17 cellular contexts compared by ENCODE assay signal in genomic region chr11:25961539-25961938, GRCh38.
DNase-seq lines count a peak whose midpoint lies in the region; ATAC-seq, FAIRE-seq and TF ChIP-seq lines count a peak whose summit lies in the region.
"Had no signal": no experiment of that assay in that cellular context is flagged by ENCODE, and none has a peak within 500 bp of the region (broad histone marks: within the 10 kb centered on the region; RNA-seq: fewer than 3 reads in every experiment).

No MANE protein-coding gene starts in this region.

- H3K27me3 ChIP-seq in HepG2 (ENCODE audit: control insufficient read depth in 1 of 2, insufficient read depth in 2 of 2, low read length in 2 of 2) (no peaks in the 10 kb centered on the region), right lobe of liver (no peaks in the 10 kb centered on the region), lower lobe of right lung (ENCODE audit: low read depth) (no peaks in the 10 kb centered on the region)
- H3K27me3 ChIP-seq: body of pancreas, esophagus muscularis mucosa had no signal

- H3K9me3 ChIP-seq in HepG2 (ENCODE audit: low read length) (no peaks in the 10 kb centered on the region), right lobe of liver (no peaks in the 10 kb centered on the region), lower lobe of right lung (no peaks in the 10 kb centered on the region)
- H3K9me3 ChIP-seq: body of pancreas, esophagus muscularis mucosa had no signal

- WGBS in HepG2 (ENCODE audit: low lambda C conversion rate): under 1% methylated on average over 4 of the region's 4 CpGs
- 36% methylated on average over 4 of the region's 4 CpGs for WGBS in right lobe of liver (ENCODE audit: insufficient coverage, low coverage, low lambda C conversion rate, missing lambda C conversion rate)

- H4K20me1 ChIP-seq in HepG2 (ENCODE audit: insufficient read depth, low read length): no peaks in the 10 kb centered on the region

- H3K4me1 Mint-ChIP-seq in activated CD8-positive, alpha-beta memory T cell treated with anti-CD3 and anti-CD28 coated beads, Interleukin-2, amount 10 ng/mL, durations not matched to agents 7 days and 5 days: no peaks in the 10 kb centered on the region

- no peak for ATAC-seq in HepG2
- no peak for ATAC-seq in right lobe of liver
- no peak for ATAC-seq in lower lobe of right lung
- ATAC-seq in activated CD8-positive, alpha-beta memory T cell treated with anti-CD3 and anti-CD28 coated beads, Interleukin-2, amount 10 ng/mL, durations not matched to agents 7 days and 5 days: no peak
- ATAC-seq: body of pancreas had no signal

- H3K27ac Mint-ChIP-seq in activated CD8-positive, alpha-beta memory T cell treated with anti-CD3 and anti-CD28 coated beads, Interleukin-2, amount 10 ng/mL, durations not matched to agents 7 days and 5 days: no peak overlapping the region
- H3K27ac Mint-ChIP-seq: activated naive CD8-positive, alpha-beta T cell had no signal

- in situ Hi-C loops in HepG2 (cut with HindIII; ENCODE audit: extremely low pct_ligation_motif_present, low pct_unique_long_range_greater_than_20kb): no loop called here

- no peak for FAIRE-seq in HepG2 (lab: Jason Lieb, UNC)
- FAIRE-seq: G401.6 had no signal

- H3K36me3 ChIP-seq in HepG2 (replicated peaks in 1 of 2; ENCODE audit: control insufficient read depth in 1 of 2, insufficient read depth in 2 of 2, low read length in 2 of 2) (no peaks in the 10 kb centered on the region), right lobe of liver (no peaks in the 10 kb centered on the region), lower lobe of right lung (no peaks in the 10 kb centered on the region)
- H3K36me3 ChIP-seq: esophagus muscularis mucosa had no signal

- no peak overlapping the region for H3K4me3 Mint-ChIP-seq in activated CD8-positive, alpha-beta memory T cell treated with anti-CD3 and anti-CD28 coated beads, Interleukin-2, amount 10 ng/mL, durations not matched to agents 7 days and 5 days
- H3K4me3 Mint-ChIP-seq: activated naive CD8-positive, alpha-beta T cell had no signal

- H3K36me3 Mint-ChIP-seq in activated CD8-positive, alpha-beta memory T cell treated with anti-CD3 and anti-CD28 coated beads, Interleukin-2, amount 10 ng/mL, durations not matched to agents 7 days and 5 days: no peaks in the 10 kb centered on the region
- H3K36me3 Mint-ChIP-seq: activated naive CD8-positive, alpha-beta T cell had no signal

- CTCF ChIA-PET in HepG2 (lab: Yijun Ruan, JAX; ENCODE audit: low intra/inter-chr PET ratio, low total read pairs): no interaction called here
- CTCF ChIA-PET in activated CD8-positive, alpha-beta memory T cell treated with anti-CD3 and anti-CD28 coated beads, Interleukin-2, amount 10 ng/mL, durations not matched to agents 7 days and 5 days (lab: Charles Lee): no interaction called here

- no TSS peak for BruUV-seq in HepG2 (replicated peaks; lab: Mats Ljungman, UMichigan)

- DNase-seq in HepG2 (ENCODE audit: low spot score): no peak
- no peak for DNase-seq in right lobe of liver
- peak; percentile 22 for DNase-seq in choroid plexus epithelial cell (ENCODE audit: low read depth)
- no peak for DNase-seq in lower lobe of right lung
- no peak for DNase-seq in occipital lobe (lab: John Stamatoyannopoulos, UW)
- no peak for DNase-seq in activated CD8-positive, alpha-beta memory T cell treated with anti-CD3 and anti-CD28 coated beads, Interleukin-2, amount 10 ng/mL, durations not matched to agents 7 days and 5 days
- no peak for DNase-seq in stimulated activated naive CD4-positive, alpha-beta T cell (lab: John Stamatoyannopoulos, UW)
- DNase-seq in activated effector memory CD4-positive, alpha-beta T cell treated with anti-CD3 and anti-CD28 coated beads, Interleukin-2, amount 50 U/mL, for 16 hours: no peak
- DNase-seq: activated T-cell treated with anti-CD3 and anti-CD28 coated beads, Interleukin-2, amount 50 U/mL, for 48 hours; body of pancreas; dermis blood vessel endothelial cell; IMR-90; NCI-H187 treated with DMSO at 0.1 percent for 48 hours; NCI-H524 treated with DMSO at 0.1 percent for 48 hours had no signal

- no peak overlapping the region for H3K4me2 ChIP-seq in HepG2 (ENCODE audit: low read depth, low read length)

- TF ChIP-seq POLR2A in HepG2 (IDR thresholded peaks at IDR 0.05; ENCODE audit: insufficient read depth in 1 of 2, low read depth in 2 of 2, low read length in 2 of 2) (no peak), right lobe of liver (IDR thresholded peaks at IDR 0.05) (no peak)

- no peak overlapping the region for H3K9ac ChIP-seq in HepG2 (ENCODE audit: insufficient read depth, low read depth, low read length)

- no peak for TF ChIP-seq RAD21 in HepG2 (CRISPR knock-in tag; IDR thresholded peaks at IDR 0.05)

- H3K9me3 Mint-ChIP-seq in activated CD8-positive, alpha-beta memory T cell treated with anti-CD3 and anti-CD28 coated beads, Interleukin-2, amount 10 ng/mL, durations not matched to agents 7 days and 5 days (ENCODE audit: low read depth): peaks cover 7% of the 10 kb centered on the region

- H3K27ac ChIP-seq in HepG2 (ENCODE audit: extremely low read length, insufficient read depth, low read length) (no peak overlapping the region), right lobe of liver (no peak overlapping the region), lower lobe of right lung (no peak overlapping the region)
- H3K27ac ChIP-seq: body of pancreas, esophagus muscularis mucosa had no signal

- H3K4me3 ChIP-seq in HepG2 (replicated peaks in 1 of 3; ENCODE audit: insufficient read depth in 1 of 3, low read depth in 2 of 3, low read length in 3 of 3): no peak overlapping the region
- H3K4me3 ChIP-seq in right lobe of liver: no peak overlapping the region
- no peak overlapping the region for H3K4me3 ChIP-seq in choroid plexus epithelial cell (ENCODE audit: low read depth, low read length)
- no peak overlapping the region for H3K4me3 ChIP-seq in lower lobe of right lung
- H3K4me3 ChIP-seq: body of pancreas, esophagus muscularis mucosa had no signal

- no peaks in the 10 kb centered on the region for H3K4me1 ChIP-seq in HepG2 (ENCODE audit: insufficient read depth, low read length)
- no peaks in the 10 kb centered on the region for H3K4me1 ChIP-seq in right lobe of liver
- H3K4me1 ChIP-seq in lower lobe of right lung: no peaks in the 10 kb centered on the region
- H3K4me1 ChIP-seq: body of pancreas, esophagus muscularis mucosa had no signal

- POLR2A ChIA-PET in HepG2 (lab: Yijun Ruan, JAX): no interaction called here

- no peaks in the 10 kb centered on the region for H3K27me3 Mint-ChIP-seq in activated CD8-positive, alpha-beta memory T cell treated with anti-CD3 and anti-CD28 coated beads, Interleukin-2, amount 10 ng/mL, durations not matched to agents 7 days and 5 days
- H3K27me3 Mint-ChIP-seq: activated naive CD8-positive, alpha-beta T cell had no signal

- H2AFZ ChIP-seq in HepG2 (ENCODE audit: low read length): no peak overlapping the region

- TF ChIP-seq CTCF in HepG2 (CRISPR knock-in tag; IDR thresholded peaks at IDR 0.05): 0 out of 2 replicates have a peak, but pooled peaks have one; percentile 13
- no peak for TF ChIP-seq CTCF in right lobe of liver (IDR thresholded peaks at IDR 0.05)
- peak; percentile 48 for TF ChIP-seq CTCF in choroid plexus epithelial cell (conservative IDR thresholded peaks at IDR 0.05; ENCODE audit: low read depth, low read length)
- TF ChIP-seq CTCF in lower lobe of right lung (IDR thresholded peaks at IDR 0.05): peak; percentile 11

- TF ChIP-seq EP300 in HepG2 (IDR thresholded peaks at IDR 0.05; ENCODE audit: low read depth in 2 of 2, low read length in 2 of 2) (no peak), HepG2 (CRISPR knock-in tag; IDR thresholded peaks at IDR 0.05; ENCODE audit: borderline replicate concordance) (no peak)

- intact Hi-C loops in HepG2 (cut with micrococcal nuclease; ENCODE audit: unreplicated experiment): no loop called here
- intact Hi-C loops in right lobe of liver (cut with DNase I): no loop called here
- intact Hi-C loops in lower lobe of right lung (cut with DNase I): no loop called here

- H3K79me2 ChIP-seq in HepG2 (ENCODE audit: insufficient read depth, low read length): no peaks in the 10 kb centered on the region

TF ChIP-seq in HepG2, 621 proteins besides CTCF, POLR2A, EP300 and RAD21 (continues in another document):
- TF ChIP-seq MXD3 (CRISPR knock-in tag; IDR thresholded peaks at IDR 0.05) (no peak), ZNF263 (CRISPR knock-in tag; IDR thresholded peaks at IDR 0.05) (no peak), THAP8 (CRISPR knock-in tag; IDR thresholded peaks at IDR 0.05; ENCODE audit: borderline replicate concordance) (no peak), ZBTB20 (CRISPR knock-in tag; IDR thresholded peaks at IDR 0.05; ENCODE audit: borderline replicate concordance, low read depth) (no peak), TOE1 (CRISPR knock-in tag; IDR thresholded peaks at IDR 0.05) (no peak), ZNF704 (CRISPR knock-in tag; IDR thresholded peaks at IDR 0.05; ENCODE audit: borderline replicate concordance) (no peak)

Comparison
In these comparisons a context has a peak if more than half of its experiments do, and no peak if none do; other contexts are left out.
1. CTCF ChIP-seq: peak in HepG2 (single experiment), choroid plexus epithelial cell (single experiment) and lower lobe of right lung (single experiment); none in right lobe of liver (0 of 4).